Comparison of ENCODE assay signal across 8 cellular contexts in genomic region chr14:90383731-90384542, GRCh38. TPM values are rescaled to one million over a fixed set of nuclear protein-coding genes. Genes with fewer than 3 reads are reported as not detected.
DNase-seq lines count a peak whose midpoint lies in the region; ATAC-seq and TF ChIP-seq lines count a peak whose summit lies in the region.

No MANE protein-coding gene starts in this region.

- no peak for TF ChIP-seq CTCF in cardiac muscle cell (IDR thresholded peaks at IDR 0.05; ENCODE audit: low read depth, low read length)

- peak overlapping the region; percentile 97 for H3K27ac ChIP-seq in cardiac muscle cell

- H3K9me3 ChIP-seq in cardiac muscle cell (ENCODE audit: low read depth) = no peaks in the 10 kb centered on the region

- peak; percentile 52 for DNase-seq in NCI-H1436 (lab: John Stamatoyannopoulos, UW)
- no peak for DNase-seq in NCI-H1436 treated with DMSO at 0.1 percent for 48 hours (lab: John Stamatoyannopoulos, UW)
- DNase-seq in RKO (ENCODE audit: low spot score) = peak; percentile 42
- peak; percentile 34 to 56 (median 44) for DNase-seq in activated naive CD4-positive, alpha-beta T cell (lab: John Stamatoyannopoulos, UW)
- peak; percentile 76 to 79 for DNase-seq in cardiac muscle cell (ENCODE audit: low read depth in 1 of 2, low spot score in 1 of 2)
- peak; percentile 31 to 91 (median 60) for DNase-seq in posterior cingulate gyrus
- no peak for DNase-seq in DMS114 treated with DMSO at 0.1 percent for 48 hours (lab: John Stamatoyannopoulos, UW; ENCODE audit: unreplicated experiment)

- no peaks in the 10 kb centered on the region for H3K27me3 ChIP-seq in cardiac muscle cell

- peaks cover 27% of the 10 kb centered on the region for H3K4me1 ChIP-seq in cardiac muscle cell (ENCODE audit: low read depth)

- H3K4me3 ChIP-seq in cardiac muscle cell = peak overlapping the region; percentile 34

- peak; percentile 13 for ATAC-seq in HG03439 (IDR thresholded peaks at IDR 0.05; ENCODE audit: unreplicated experiment)

- intact Hi-C loops in posterior cingulate gyrus (cut with DNase I) = loop anchor here (1.0 to 5.0 kb wide), 3 partner anchors 13 to 373 kb away; partner anchors contain the start of gene CALM1

- no peaks in the 10 kb centered on the region for H3K36me3 ChIP-seq in cardiac muscle cell

RNA-seq across cellular contexts. Expression of gene CALM1, which starts 12.9 kb away (rescaled TPM):
- 65.6 and 74.6 TPM in 2 replicates for total RNA-seq in cardiac muscle cell
- polyA plus RNA-seq in cardiac muscle cell = 174 and 236 TPM in 2 replicates

RNA-seq across cellular contexts. Expression of gene NRDE2, which starts 52.2 kb away (rescaled TPM):
- total RNA-seq in cardiac muscle cell = 6.8 and 13.1 TPM in 2 replicates
- polyA plus RNA-seq in cardiac muscle cell = 7.9 and 8.7 TPM in 2 replicates

Comparison
In these comparisons a context has a peak if more than half of its experiments do, and no peak if none do; other contexts are left out.
1. DNase-seq: peak in NCI-H1436 (single experiment), RKO (single experiment), activated naive CD4-positive, alpha-beta T cell (4 of 4), cardiac muscle cell (2 of 2) and posterior cingulate gyrus (10 of 10); none in NCI-H1436 treated with DMSO at 0.1 percent for 48 hours (single experiment) and DMS114 treated with DMSO at 0.1 percent for 48 hours (single experiment).